In the genomic region with DNA sequence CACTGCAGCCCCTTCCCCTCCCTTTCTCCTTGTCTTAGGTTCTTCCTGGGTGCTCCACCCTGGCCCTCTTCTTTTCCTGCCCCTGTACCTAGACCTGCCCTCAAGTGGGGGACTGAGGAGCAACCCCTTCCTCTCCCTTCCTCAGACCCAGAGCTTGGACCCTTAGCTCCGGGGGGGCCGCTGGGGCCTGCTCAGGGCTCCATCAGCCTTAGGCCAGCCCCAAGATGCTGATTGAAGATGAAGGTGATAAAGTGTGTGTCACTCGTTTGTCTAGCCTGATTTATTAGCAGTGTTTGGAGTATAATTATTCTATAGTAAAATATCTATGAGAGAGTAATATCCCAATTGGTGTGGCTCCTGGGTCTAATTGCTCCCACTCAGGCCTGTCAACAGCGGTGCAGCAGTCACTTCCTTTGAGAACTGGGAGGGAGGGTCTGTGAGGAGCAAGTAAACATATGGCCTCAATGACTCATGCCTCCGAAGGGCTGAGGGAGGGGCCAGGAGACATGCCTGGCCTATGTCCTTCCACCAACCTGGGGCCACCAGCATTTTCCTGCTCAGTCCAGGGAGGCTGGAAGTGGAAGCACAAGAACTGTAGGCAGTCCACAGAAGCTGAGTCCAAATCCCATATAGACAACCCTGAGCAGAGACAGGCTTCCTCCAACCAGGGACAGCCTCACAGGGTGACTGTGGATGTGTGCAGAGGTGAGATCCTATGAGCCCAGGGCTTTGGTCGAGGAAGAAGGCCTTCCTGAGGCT, we compare ENCODE assay signal across 1 cellular context.
A peak's percentile ranks its signal among the peaks of the same experiment; 100 is the strongest.
TF ChIP-seq lines count a peak whose summit lies in the region.

No MANE protein-coding gene starts in this region.

TF ChIP-seq in K562, 482 proteins besides CTCF, POLR2A, EP300 and RAD21 (continued from another document and continues in another):
- TF ChIP-seq, protein P1, sequence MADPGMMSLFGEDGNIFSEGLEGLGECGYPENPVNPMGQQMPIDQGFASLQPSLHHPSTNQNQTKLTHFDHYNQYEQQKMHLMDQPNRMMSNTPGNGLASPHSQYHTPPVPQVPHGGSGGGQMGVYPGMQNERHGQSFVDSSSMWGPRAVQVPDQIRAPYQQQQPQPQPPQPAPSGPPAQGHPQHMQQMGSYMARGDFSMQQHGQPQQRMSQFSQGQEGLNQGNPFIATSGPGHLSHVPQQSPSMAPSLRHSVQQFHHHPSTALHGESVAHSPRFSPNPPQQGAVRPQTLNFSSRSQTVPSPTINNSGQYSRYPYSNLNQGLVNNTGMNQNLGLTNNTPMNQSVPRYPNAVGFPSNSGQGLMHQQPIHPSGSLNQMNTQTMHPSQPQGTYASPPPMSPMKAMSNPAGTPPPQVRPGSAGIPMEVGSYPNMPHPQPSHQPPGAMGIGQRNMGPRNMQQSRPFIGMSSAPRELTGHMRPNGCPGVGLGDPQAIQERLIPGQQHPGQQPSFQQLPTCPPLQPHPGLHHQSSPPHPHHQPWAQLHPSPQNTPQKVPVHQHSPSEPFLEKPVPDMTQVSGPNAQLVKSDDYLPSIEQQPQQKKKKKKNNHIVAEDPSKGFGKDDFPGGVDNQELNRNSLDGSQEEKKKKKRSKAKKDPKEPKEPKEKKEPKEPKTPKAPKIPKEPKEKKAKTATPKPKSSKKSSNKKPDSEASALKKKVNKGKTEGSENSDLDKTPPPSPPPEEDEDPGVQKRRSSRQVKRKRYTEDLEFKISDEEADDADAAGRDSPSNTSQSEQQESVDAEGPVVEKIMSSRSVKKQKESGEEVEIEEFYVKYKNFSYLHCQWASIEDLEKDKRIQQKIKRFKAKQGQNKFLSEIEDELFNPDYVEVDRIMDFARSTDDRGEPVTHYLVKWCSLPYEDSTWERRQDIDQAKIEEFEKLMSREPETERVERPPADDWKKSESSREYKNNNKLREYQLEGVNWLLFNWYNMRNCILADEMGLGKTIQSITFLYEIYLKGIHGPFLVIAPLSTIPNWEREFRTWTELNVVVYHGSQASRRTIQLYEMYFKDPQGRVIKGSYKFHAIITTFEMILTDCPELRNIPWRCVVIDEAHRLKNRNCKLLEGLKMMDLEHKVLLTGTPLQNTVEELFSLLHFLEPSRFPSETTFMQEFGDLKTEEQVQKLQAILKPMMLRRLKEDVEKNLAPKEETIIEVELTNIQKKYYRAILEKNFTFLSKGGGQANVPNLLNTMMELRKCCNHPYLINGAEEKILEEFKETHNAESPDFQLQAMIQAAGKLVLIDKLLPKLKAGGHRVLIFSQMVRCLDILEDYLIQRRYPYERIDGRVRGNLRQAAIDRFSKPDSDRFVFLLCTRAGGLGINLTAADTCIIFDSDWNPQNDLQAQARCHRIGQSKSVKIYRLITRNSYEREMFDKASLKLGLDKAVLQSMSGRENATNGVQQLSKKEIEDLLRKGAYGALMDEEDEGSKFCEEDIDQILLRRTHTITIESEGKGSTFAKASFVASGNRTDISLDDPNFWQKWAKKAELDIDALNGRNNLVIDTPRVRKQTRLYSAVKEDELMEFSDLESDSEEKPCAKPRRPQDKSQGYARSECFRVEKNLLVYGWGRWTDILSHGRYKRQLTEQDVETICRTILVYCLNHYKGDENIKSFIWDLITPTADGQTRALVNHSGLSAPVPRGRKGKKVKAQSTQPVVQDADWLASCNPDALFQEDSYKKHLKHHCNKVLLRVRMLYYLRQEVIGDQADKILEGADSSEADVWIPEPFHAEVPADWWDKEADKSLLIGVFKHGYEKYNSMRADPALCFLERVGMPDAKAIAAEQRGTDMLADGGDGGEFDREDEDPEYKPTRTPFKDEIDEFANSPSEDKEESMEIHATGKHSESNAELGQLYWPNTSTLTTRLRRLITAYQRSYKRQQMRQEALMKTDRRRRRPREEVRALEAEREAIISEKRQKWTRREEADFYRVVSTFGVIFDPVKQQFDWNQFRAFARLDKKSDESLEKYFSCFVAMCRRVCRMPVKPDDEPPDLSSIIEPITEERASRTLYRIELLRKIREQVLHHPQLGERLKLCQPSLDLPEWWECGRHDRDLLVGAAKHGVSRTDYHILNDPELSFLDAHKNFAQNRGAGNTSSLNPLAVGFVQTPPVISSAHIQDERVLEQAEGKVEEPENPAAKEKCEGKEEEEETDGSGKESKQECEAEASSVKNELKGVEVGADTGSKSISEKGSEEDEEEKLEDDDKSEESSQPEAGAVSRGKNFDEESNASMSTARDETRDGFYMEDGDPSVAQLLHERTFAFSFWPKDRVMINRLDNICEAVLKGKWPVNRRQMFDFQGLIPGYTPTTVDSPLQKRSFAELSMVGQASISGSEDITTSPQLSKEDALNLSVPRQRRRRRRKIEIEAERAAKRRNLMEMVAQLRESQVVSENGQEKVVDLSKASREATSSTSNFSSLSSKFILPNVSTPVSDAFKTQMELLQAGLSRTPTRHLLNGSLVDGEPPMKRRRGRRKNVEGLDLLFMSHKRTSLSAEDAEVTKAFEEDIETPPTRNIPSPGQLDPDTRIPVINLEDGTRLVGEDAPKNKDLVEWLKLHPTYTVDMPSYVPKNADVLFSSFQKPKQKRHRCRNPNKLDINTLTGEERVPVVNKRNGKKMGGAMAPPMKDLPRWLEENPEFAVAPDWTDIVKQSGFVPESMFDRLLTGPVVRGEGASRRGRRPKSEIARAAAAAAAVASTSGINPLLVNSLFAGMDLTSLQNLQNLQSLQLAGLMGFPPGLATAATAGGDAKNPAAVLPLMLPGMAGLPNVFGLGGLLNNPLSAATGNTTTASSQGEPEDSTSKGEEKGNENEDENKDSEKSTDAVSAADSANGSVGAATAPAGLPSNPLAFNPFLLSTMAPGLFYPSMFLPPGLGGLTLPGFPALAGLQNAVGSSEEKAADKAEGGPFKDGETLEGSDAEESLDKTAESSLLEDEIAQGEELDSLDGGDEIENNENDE (IDR thresholded peaks at IDR 0.05; ENCODE audit: low read depth, low read length) = no peak
- TF ChIP-seq GTF2F1 (IDR thresholded peaks at IDR 0.05; ENCODE audit: low read depth, low read length) (no peak), SRSF1 (IDR thresholded peaks at IDR 0.05; ENCODE audit: low read depth, low read length) (no peak), HSF4 (CRISPR knock-in tag; IDR thresholded peaks at IDR 0.05; ENCODE audit: borderline replicate concordance) (no peak), NCOA2 (IDR thresholded peaks at IDR 0.05; ENCODE audit: partially characterized antibody in 2 of 2) (no peak), ZNF232 (CRISPR knock-in tag; IDR thresholded peaks at IDR 0.05) (no peak), ZBTB8A (IDR thresholded peaks at IDR 0.05; ENCODE audit: partially characterized antibody) (no peak), CHCHD3 (CRISPR knock-in tag; IDR thresholded peaks at IDR 0.05) (no peak), ESRRB (CRISPR knock-in tag; IDR thresholded peaks at IDR 0.05; ENCODE audit: borderline replicate concordance) (no peak), KAT7 (CRISPR knock-in tag; IDR thresholded peaks at IDR 0.05; ENCODE audit: borderline replicate concordance) (no peak), SOX6 (IDR thresholded peaks at IDR 0.05) (no peak), EGR1 (conservative IDR thresholded peaks at IDR 0.05) (no peak), ZC3H8 (IDR thresholded peaks at IDR 0.05) (no peak), SRSF9 (IDR thresholded peaks at IDR 0.05; ENCODE audit: borderline replicate concordance, low read depth, low read length) (no peak), DPF2 (IDR thresholded peaks at IDR 0.05) (peak; percentile 70), SMC3 (conservative IDR thresholded peaks at IDR 0.05; ENCODE audit: insufficient read depth, low read depth, low read length) (no peak), MYBL2 (IDR thresholded peaks at IDR 0.05; ENCODE audit: low read depth) (no peak), MYBL2 (CRISPR knock-in tag; IDR thresholded peaks at IDR 0.05; ENCODE audit: borderline replicate concordance) (no peak), MCM2 (IDR thresholded peaks at IDR 0.05; ENCODE audit: low read depth) (no peak), PCBP2 (IDR thresholded peaks at IDR 0.05; ENCODE audit: low read depth, low read length, poor library complexity, severe bottlenecking) (no peak), BCOR (IDR thresholded peaks at IDR 0.05) (no peak), XRCC5 (IDR thresholded peaks at IDR 0.05; ENCODE audit: low read depth, low read length) (no peak), CBX2 (IDR thresholded peaks at IDR 0.05; ENCODE audit: insufficient read depth, low read length, poor library complexity, severe bottlenecking) (no peak), NFE2 (IDR thresholded peaks at IDR 0.05; ENCODE audit: low read depth) (no peak; the same call in 1 of the 2 replicates), SMAD4 (CRISPR knock-in tag; conservative IDR thresholded peaks at IDR 0.05) (0 out of 2 replicates have a peak, but pooled peaks have one; percentile 25), FIP1L1 (IDR thresholded peaks at IDR 0.05; ENCODE audit: low read depth, low read length, poor library complexity, severe bottlenecking) (no peak), ZNF253 (CRISPR knock-in tag; conservative IDR thresholded peaks at IDR 0.05) (no peak), ZBED1 (IDR thresholded peaks at IDR 0.05) (no peak), SMARCA4 (IDR thresholded peaks at IDR 0.05) (peak; percentile 45; the same call in 1 of the 2 replicates), NCOA1 (IDR thresholded peaks at IDR 0.05; ENCODE audit: low read depth) (no peak), ZNF133 (CRISPR knock-in tag; IDR thresholded peaks at IDR 0.05) (no peak), NUFIP1 (IDR thresholded peaks at IDR 0.05; ENCODE audit: partially characterized antibody) (no peak), ZNF347 (CRISPR knock-in tag; IDR thresholded peaks at IDR 0.05; ENCODE audit: low read depth) (no peak), SRSF3 (IDR thresholded peaks at IDR 0.05; ENCODE audit: insufficient read depth, low read length) (no peak), MED1 (CRISPR knock-in tag; IDR thresholded peaks at IDR 0.05; ENCODE audit: borderline replicate concordance) (no peak), HMG20B (CRISPR knock-in tag; IDR thresholded peaks at IDR 0.05) (no peak), POLR2AphosphoS5 (IDR thresholded peaks at IDR 0.05; ENCODE audit: control insufficient read depth, insufficient read depth, low read depth, low read length) (no peak), YY1 (IDR thresholded peaks at IDR 0.05; ENCODE audit: borderline replicate concordance in 1 of 3, control insufficient read depth in 1 of 3, extremely low read depth in 1 of 3, insufficient read depth in 3 of 3, insufficient read length in 1 of 3, insufficient replicate concordance in 2 of 3, low read depth in 1 of 3, low read length in 2 of 3) (peak in 1 of 3 experiments; percentile 58)
- TF ChIP-seq, protein P2, sequence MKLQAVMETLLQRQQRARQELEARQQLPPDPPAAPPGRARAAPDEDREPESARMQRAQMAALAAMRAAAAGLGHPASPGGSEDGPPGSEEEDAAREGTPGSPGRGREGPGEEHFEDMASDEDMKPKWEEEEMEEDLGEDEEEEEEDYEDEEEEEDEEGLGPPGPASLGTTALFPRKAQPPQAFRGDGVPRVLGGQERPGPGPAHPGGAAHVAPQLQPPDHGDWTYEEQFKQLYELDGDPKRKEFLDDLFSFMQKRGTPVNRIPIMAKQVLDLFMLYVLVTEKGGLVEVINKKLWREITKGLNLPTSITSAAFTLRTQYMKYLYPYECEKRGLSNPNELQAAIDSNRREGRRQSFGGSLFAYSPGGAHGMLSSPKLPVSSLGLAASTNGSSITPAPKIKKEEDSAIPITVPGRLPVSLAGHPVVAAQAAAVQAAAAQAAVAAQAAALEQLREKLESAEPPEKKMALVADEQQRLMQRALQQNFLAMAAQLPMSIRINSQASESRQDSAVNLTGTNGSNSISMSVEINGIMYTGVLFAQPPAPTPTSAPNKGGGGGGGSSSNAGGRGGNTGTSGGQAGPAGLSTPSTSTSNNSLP (IDR thresholded peaks at IDR 0.05; ENCODE audit: borderline replicate concordance, low read depth, low read length) = no peak
- TF ChIP-seq, protein P3, sequence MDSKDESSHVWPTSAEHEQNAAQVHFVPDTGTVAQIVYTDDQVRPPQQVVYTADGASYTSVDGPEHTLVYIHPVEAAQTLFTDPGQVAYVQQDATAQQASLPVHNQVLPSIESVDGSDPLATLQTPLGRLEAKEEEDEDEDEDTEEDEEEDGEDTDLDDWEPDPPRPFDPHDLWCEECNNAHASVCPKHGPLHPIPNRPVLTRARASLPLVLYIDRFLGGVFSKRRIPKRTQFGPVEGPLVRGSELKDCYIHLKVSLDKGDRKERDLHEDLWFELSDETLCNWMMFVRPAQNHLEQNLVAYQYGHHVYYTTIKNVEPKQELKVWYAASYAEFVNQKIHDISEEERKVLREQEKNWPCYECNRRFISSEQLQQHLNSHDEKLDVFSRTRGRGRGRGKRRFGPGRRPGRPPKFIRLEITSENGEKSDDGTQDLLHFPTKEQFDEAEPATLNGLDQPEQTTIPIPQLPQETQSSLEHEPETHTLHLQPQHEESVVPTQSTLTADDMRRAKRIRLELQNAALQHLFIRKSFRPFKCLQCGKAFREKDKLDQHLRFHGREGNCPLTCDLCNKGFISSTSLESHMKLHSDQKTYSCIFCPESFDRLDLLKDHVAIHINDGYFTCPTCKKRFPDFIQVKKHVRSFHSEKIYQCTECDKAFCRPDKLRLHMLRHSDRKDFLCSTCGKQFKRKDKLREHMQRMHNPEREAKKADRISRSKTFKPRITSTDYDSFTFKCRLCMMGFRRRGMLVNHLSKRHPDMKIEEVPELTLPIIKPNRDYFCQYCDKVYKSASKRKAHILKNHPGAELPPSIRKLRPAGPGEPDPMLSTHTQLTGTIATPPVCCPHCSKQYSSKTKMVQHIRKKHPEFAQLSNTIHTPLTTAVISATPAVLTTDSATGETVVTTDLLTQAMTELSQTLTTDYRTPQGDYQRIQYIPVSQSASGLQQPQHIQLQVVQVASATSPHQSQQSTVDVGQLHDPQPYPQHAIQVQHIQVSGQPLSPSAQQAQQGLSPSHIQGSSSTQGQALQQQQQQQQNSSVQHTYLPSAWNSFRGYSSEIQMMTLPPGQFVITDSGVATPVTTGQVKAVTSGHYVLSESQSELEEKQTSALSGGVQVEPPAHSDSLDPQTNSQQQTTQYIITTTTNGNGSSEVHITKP (IDR thresholded peaks at IDR 0.05; ENCODE audit: partially characterized antibody) = no peak
- TF ChIP-seq, protein P4, sequence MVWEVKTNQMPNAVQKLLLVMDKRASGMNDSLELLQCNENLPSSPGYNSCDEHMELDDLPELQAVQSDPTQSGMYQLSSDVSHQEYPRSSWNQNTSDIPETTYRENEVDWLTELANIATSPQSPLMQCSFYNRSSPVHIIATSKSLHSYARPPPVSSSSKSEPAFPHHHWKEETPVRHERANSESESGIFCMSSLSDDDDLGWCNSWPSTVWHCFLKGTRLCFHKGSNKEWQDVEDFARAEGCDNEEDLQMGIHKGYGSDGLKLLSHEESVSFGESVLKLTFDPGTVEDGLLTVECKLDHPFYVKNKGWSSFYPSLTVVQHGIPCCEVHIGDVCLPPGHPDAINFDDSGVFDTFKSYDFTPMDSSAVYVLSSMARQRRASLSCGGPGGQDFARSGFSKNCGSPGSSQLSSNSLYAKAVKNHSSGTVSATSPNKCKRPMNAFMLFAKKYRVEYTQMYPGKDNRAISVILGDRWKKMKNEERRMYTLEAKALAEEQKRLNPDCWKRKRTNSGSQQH (CRISPR knock-in tag; IDR thresholded peaks at IDR 0.05) = no peak
- TF ChIP-seq, protein P5, sequence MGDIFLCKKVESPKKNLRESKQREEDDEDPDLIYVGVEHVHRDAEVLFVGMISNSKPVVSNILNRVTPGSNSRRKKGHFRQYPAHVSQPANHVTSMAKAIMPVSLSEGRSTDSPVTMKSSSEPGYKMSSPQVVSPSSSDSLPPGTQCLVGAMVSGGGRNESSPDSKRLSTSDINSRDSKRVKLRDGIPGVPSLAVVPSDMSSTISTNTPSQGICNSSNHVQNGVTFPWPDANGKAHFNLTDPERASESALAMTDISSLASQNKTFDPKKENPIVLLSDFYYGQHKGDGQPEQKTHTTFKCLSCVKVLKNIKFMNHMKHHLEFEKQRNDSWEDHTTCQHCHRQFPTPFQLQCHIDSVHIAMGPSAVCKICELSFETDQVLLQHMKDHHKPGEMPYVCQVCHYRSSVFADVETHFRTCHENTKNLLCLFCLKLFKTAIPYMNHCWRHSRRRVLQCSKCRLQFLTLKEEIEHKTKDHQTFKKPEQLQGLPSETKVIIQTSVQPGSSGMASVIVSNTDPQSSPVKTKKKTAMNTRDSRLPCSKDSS (IDR thresholded peaks at IDR 0.05; ENCODE audit: low read depth, partially characterized antibody) = no peak
